8 cellular contexts compared by ENCODE assay signal in genomic region chr11:92941676-92942571, GRCh38. TPM values are rescaled to one million over a fixed set of nuclear protein-coding genes. Genes with fewer than 3 reads are reported as not detected.
A peak's percentile ranks its signal among the peaks of the same experiment; 100 is the strongest.
DNase-seq lines count a peak whose midpoint lies in the region; ATAC-seq and TF ChIP-seq lines count a peak whose summit lies in the region.

No MANE protein-coding gene starts in this region.

- WGBS in prostate gland = 36% methylated on average over 12 of the region's 12 CpGs

- peak; percentile 85 for ATAC-seq in HG03159 (IDR thresholded peaks at IDR 0.05; ENCODE audit: unreplicated experiment)
- no peak for ATAC-seq in GM21526 (IDR thresholded peaks at IDR 0.05; ENCODE audit: low FRiP score, unreplicated experiment)

- peak; percentile 75 for TF ChIP-seq CTCF in GM13977 (IDR thresholded peaks at IDR 0.05; ENCODE audit: extremely low read depth, insufficient read depth, missing control alignments)
- TF ChIP-seq CTCF in fibroblast of lung (conservative IDR thresholded peaks at IDR 0.05 in 1 of 2, IDR thresholded peaks at IDR 0.05 in 1 of 2; ENCODE audit: low read depth in 1 of 2, low read length in 2 of 2) = peak; percentile 75 to 84
- TF ChIP-seq CTCF in prostate gland (IDR thresholded peaks at IDR 0.05) = peak in 3 of 4 experiments; percentile 34 to 43 (median 34)

- H3K27me3 ChIP-seq in fibroblast of lung (ENCODE audit: control insufficient read depth, insufficient read depth, low read length) (no peaks in the 10 kb centered on the region), prostate gland (replicated peaks; ENCODE audit: insufficient read depth) (no peaks in the 10 kb centered on the region)

- H3K4me1 ChIP-seq in fibroblast of lung (ENCODE audit: control insufficient read depth, extremely low read depth, insufficient read depth, low read length) (no peaks in the 10 kb centered on the region), prostate gland (replicated peaks) (no peaks in the 10 kb centered on the region)

- no peaks in the 10 kb centered on the region for H3K9me3 ChIP-seq in fibroblast of lung (ENCODE audit: control insufficient read depth, insufficient read depth, low read depth, low read length)
- no peaks in the 10 kb centered on the region for H3K9me3 ChIP-seq in prostate gland

- no peak overlapping the region for H3K4me2 ChIP-seq in fibroblast of lung (ENCODE audit: extremely low read depth, insufficient read depth, low read length)

- H3K36me3 ChIP-seq in fibroblast of lung (ENCODE audit: control insufficient read depth, insufficient read depth, low read length) (no peaks in the 10 kb centered on the region), prostate gland (no peaks in the 10 kb centered on the region)

- H4K20me1 ChIP-seq in fibroblast of lung (ENCODE audit: control insufficient read depth, extremely low read depth, insufficient read depth, low read length) = no peaks in the 10 kb centered on the region

- H3K27ac ChIP-seq in fibroblast of lung (ENCODE audit: insufficient read depth, low read length) (no peak overlapping the region), prostate gland (no peak overlapping the region)

- no peaks in the 10 kb centered on the region for H3K79me2 ChIP-seq in fibroblast of lung (ENCODE audit: control insufficient read depth, insufficient read depth, low read length)

- DNase-seq in AG20443 (ENCODE audit: low spot score) (peak; percentile 64), GM13977 (ENCODE audit: low spot score) (peak; percentile 59), SK-N-DZ (ENCODE audit: low spot score) (peak; percentile 52), fibroblast of lung (ENCODE audit: low read depth in 2 of 2) (peak in 1 of 2 donors; percentile 65), prostate gland (ENCODE audit: low spot score) (no peak), NCI-H2171 treated with DMSO at 0.1 percent for 48 hours (lab: John Stamatoyannopoulos, UW) (no peak)

- no peak for TF ChIP-seq POLR2A in prostate gland (IDR thresholded peaks at IDR 0.05)

- H2AFZ ChIP-seq in fibroblast of lung (ENCODE audit: low read length) = no peak overlapping the region

- in situ Hi-C loops in GM13977 (cut with MboI; ENCODE audit: low pct_unique_long_range_greater_than_20kb, low sequenced_read_pairs, unreplicated experiment) = loop anchor here (25.0 kb wide), 1 partner anchor 270 kb away; no protein-coding TSS in a partner anchor

- intact Hi-C loops in prostate gland (cut with DNase I) = loop anchor here (10.0 kb wide), 1 partner anchor 293 kb away; no protein-coding TSS in a partner anchor

- no peak overlapping the region for H3K4me3 ChIP-seq in fibroblast of lung (replicated peaks in 1 of 4; ENCODE audit: control extremely low read depth in 1 of 4, insufficient read depth in 1 of 4, low read depth in 3 of 4, low read length in 4 of 4)
- H3K4me3 ChIP-seq in prostate gland = no peak overlapping the region

- H3K9ac ChIP-seq in fibroblast of lung (ENCODE audit: insufficient read depth, low read length) = no peak overlapping the region

RNA-seq across cellular contexts. Expression of gene MTNR1B, which starts 27.5 kb away (rescaled TPM):
- not detected in 2 replicates for polyA plus RNA-seq in SK-N-DZ (2014; cell fraction: cytosol; rRNA removed)
- not detected in 2 replicates for polyA plus RNA-seq in SK-N-DZ (2014; cell fraction: nucleus; rRNA removed)
- total RNA-seq in fibroblast of lung = not detected in 2 replicates
- polyA plus RNA-seq in fibroblast of lung = 0.26 TPM in 1 of 2 replicates, not detected in the other
- polyA plus RNA-seq in fibroblast of lung (2012) = not detected in 2 replicates
- not detected in 2 replicates for polyA minus RNA-seq in fibroblast of lung (ENCODE audit: low replicate concordance)
- total RNA-seq in prostate gland = under 1 TPM in 1 of 2 donors, not detected in 1; 0.62 TPM

Comparison
In these comparisons a context has a peak if more than half of its experiments do, and no peak if none do; other contexts are left out.
1. DNase-seq: peak in AG20443 (single experiment), GM13977 (single experiment) and SK-N-DZ (single experiment); none in prostate gland (single experiment) and NCI-H2171 treated with DMSO at 0.1 percent for 48 hours (single experiment).
2. Peak in every context shown above with its lines, with median percentiles within 50 percentile points of each other: CTCF ChIP-seq.